ENCODE assay signal across 39 cellular contexts in the genomic region with DNA sequence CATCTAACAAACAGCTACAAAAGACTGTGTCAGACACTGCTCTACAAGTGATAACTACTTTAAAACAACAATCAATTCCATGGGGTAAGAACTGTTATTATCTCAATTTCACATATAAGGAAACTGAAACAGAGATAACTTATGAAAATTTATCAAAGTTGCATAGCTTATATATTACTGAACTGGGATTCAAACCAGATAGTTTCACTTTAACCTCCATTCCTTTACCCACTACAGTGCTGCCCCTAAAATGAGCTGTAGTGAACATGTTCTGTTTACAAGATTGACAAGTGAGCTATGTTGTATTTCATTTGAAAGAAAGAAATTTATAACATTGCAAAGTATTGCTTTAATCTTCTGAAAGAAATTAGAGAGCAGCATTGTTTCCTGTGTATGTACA. TPM values are rescaled to one million over a fixed set of nuclear protein-coding genes. Genes with fewer than 3 reads are reported as not detected.
"Had no signal": no experiment of that assay in that cellular context is flagged by ENCODE, and none has a peak within 500 bp of the region (broad histone marks: within the 10 kb centered on the region; RNA-seq: fewer than 3 reads in every experiment).

No MANE protein-coding gene starts in this region.

- DNase-seq: activated B cell treated with CpG ODN at 0.5 μM for 24 hours; activated CD4-positive, alpha-beta T cell treated with anti-CD3 and anti-CD28 coated beads for 48 hours; activated CD4-positive, CD25-positive, alpha-beta regulatory T cell treated with anti-CD3 and anti-CD28 coated beads, Interleukin-2, amount 50 U/mL, for 72 hours; activated CD8-positive, alpha-beta T cell treated with anti-CD3 and anti-CD28 coated beads for 36 hours; activated gamma-delta T cell treated with Interleukin-2 at 50 U/mL for 16 hours; activated naive CD4-positive, alpha-beta T cell treated with anti-CD3 and anti-CD28 coated beads for 36 hours; activated T-cell treated with anti-CD3 and anti-CD28 coated beads for 4 hours; activated T-cell treated with anti-CD3 and anti-CD28 coated beads, Interleukin-2, amount 50 U/mL, for 4 hours; adrenal gland; body of pancreas; Karpas-422; KBM-7; MG63; NCI-H1048; NCI-H1105 treated with DMSO at 0.1 percent for 48 hours; NCI-H1436; NCI-H1694; NCI-H1930; NCI-H2081 treated with DMSO at 0.1 percent for 48 hours; NCI-H226; NCI-H446 treated with DMSO at 0.1 percent for 48 hours; NCI-H524; NCI-H69; NCI-H82; PC-9; SW 1271; T-helper 1 cell; T-helper 2 cell; T-helper 9 cell had no signal

- H3K27me3 ChIP-seq: adrenal gland, body of pancreas, breast epithelium, MG63 had no signal

- H3K27ac Mint-ChIP-seq: activated B cell treated with CpG ODN at 0.5 μM for 24 hours; activated CD8-positive, alpha-beta T cell treated with anti-CD3 and anti-CD28 coated beads for 36 hours; activated naive CD4-positive, alpha-beta T cell treated with anti-CD3 and anti-CD28 coated beads for 36 hours; activated naive CD4-positive, alpha-beta T cell treated with anti-CD3 and anti-CD28 coated beads, Interleukin-2, amount 50 U/mL, for 72 hours had no signal

- H3K4me3 ChIP-seq: adrenal gland, body of pancreas, breast epithelium, MG63, PC-9 had no signal

- H3K9me3 Mint-ChIP-seq: activated B cell treated with CpG ODN at 0.5 μM for 24 hours; activated CD8-positive, alpha-beta T cell treated with anti-CD3 and anti-CD28 coated beads for 36 hours; activated naive CD4-positive, alpha-beta T cell treated with anti-CD3 and anti-CD28 coated beads for 36 hours; activated naive CD4-positive, alpha-beta T cell treated with anti-CD3 and anti-CD28 coated beads, Interleukin-2, amount 50 U/mL, for 72 hours; activated T-cell treated with anti-CD3 and anti-CD28 coated beads, Interleukin-2, amount 50 U/mL, for 4 hours had no signal

- H3K4me1 Mint-ChIP-seq: activated B cell treated with CpG ODN at 0.5 μM for 24 hours had no signal

- H3K4me1 ChIP-seq: adrenal gland, body of pancreas, breast epithelium had no signal

- H3K9me3 ChIP-seq: adrenal gland, body of pancreas, breast epithelium, MG63 had no signal

- H3K36me3 ChIP-seq: adrenal gland, breast epithelium, MG63 had no signal

- H3K4me2 ChIP-seq: PC-9 had no signal

- H2AFZ ChIP-seq: PC-9 had no signal

- ATAC-seq: activated CD8-positive, alpha-beta T cell treated with anti-CD3 and anti-CD28 coated beads for 36 hours; activated T-cell treated with anti-CD3 and anti-CD28 coated beads, Interleukin-2, amount 50 U/mL, for 4 hours; body of pancreas; Right ventricle myocardium inferior had no signal

- H3K4me3 Mint-ChIP-seq: activated B cell treated with CpG ODN at 0.5 μM for 24 hours; activated CD8-positive, alpha-beta T cell treated with anti-CD3 and anti-CD28 coated beads for 36 hours; activated naive CD4-positive, alpha-beta T cell treated with anti-CD3 and anti-CD28 coated beads for 36 hours; activated T-cell treated with anti-CD3 and anti-CD28 coated beads, Interleukin-2, amount 50 U/mL, for 4 hours had no signal

- FAIRE-seq: astrocyte, RCC 7860 had no signal

- H3K36me3 Mint-ChIP-seq: activated naive CD4-positive, alpha-beta T cell treated with anti-CD3 and anti-CD28 coated beads, Interleukin-2, amount 50 U/mL, for 72 hours had no signal

- H3K27ac ChIP-seq: adrenal gland, body of pancreas, breast epithelium, PC-9, RWPE1, VCaP had no signal

RNA-seq across cellular contexts. Expression of a gene that starts 14.1 kb away (rescaled TPM):
- total RNA-seq: activated B cell treated with CpG ODN at 0.5 μM for 24 hours; activated CD8-positive, alpha-beta memory T cell treated with anti-CD3 and anti-CD28 coated beads for 36 hours; activated CD8-positive, alpha-beta T cell treated with anti-CD3 and anti-CD28 coated beads for 36 hours; activated naive CD4-positive, alpha-beta T cell treated with anti-CD3 and anti-CD28 coated beads for 36 hours; activated naive CD4-positive, alpha-beta T cell treated with anti-CD3 and anti-CD28 coated beads, Interleukin-2, amount 50 U/mL, for 72 hours; activated T-cell treated with anti-CD3 and anti-CD28 coated beads, Interleukin-2, amount 50 U/mL, for 4 hours; adrenal gland; astrocyte; breast epithelium; cardiac septum; OCI-LY7; PC-9; Right ventricle myocardium inferior had no signal
